11 cellular contexts compared by ENCODE assay signal in genomic region chr6:6657085-6657819, GRCh38.
DNase-seq lines count a peak whose midpoint lies in the region; ATAC-seq and TF ChIP-seq lines count a peak whose summit lies in the region.
"Had no signal": no experiment of that assay in that cellular context is flagged by ENCODE, and none has a peak within 500 bp of the region (broad histone marks: within the 10 kb centered on the region; RNA-seq: fewer than 3 reads in every experiment).

No MANE protein-coding gene starts in this region.

- DNase-seq in activated CD4-positive, alpha-beta T cell treated with anti-CD3 and anti-CD28 coated beads for 48 hours = peak; percentile 33
- no peak for DNase-seq in activated CD4-positive, alpha-beta T cell treated with anti-CD3 and anti-CD28 coated beads for 4 hours
- DNase-seq in Karpas-422 (no peak), neural progenitor cell (ENCODE audit: low spot score) (no peak), SK-N-SH (no peak), 8988T (no peak)
- DNase-seq in activated naive CD8-positive, alpha-beta T cell treated with anti-CD3 and anti-CD28 coated beads, Interleukin-2, amount 50 U/mL, for 24 hours = no peak
- DNase-seq: activated CD4-positive, CD25-positive, alpha-beta regulatory T cell; DMS79; NCI-H2081 treated with DMSO at 0.1 percent for 48 hours had no signal

- TF ChIP-seq CTCF in neural progenitor cell (IDR thresholded peaks at IDR 0.05) (no peak), SK-N-SH (IDR thresholded peaks at IDR 0.05) (no peak)

- TF ChIP-seq EP300 in SK-N-SH (IDR thresholded peaks at IDR 0.05; ENCODE audit: borderline replicate concordance in 1 of 2, low read depth in 1 of 2, low read length in 1 of 2) = no peak

- H2AFZ ChIP-seq in Karpas-422 (ENCODE audit: low read length) (no peak overlapping the region), neural progenitor cell (replicated peaks) (no peak overlapping the region), SK-N-SH (ENCODE audit: low read depth) (no peak overlapping the region)

- TF ChIP-seq RAD21 in SK-N-SH (IDR thresholded peaks at IDR 0.05; ENCODE audit: low read length) = no peak

- no peak overlapping the region for H3K4me3 Mint-ChIP-seq in activated naive CD8-positive, alpha-beta T cell treated with anti-CD3 and anti-CD28 coated beads, Interleukin-2, amount 50 U/mL, for 24 hours
- H3K4me3 Mint-ChIP-seq in neural progenitor cell = no peak overlapping the region

- peak overlapping the region; percentile 88 for H3K27ac Mint-ChIP-seq in activated naive CD8-positive, alpha-beta T cell treated with anti-CD3 and anti-CD28 coated beads, Interleukin-2, amount 50 U/mL, for 24 hours
- peak overlapping the region; percentile 91 for H3K27ac Mint-ChIP-seq in neural progenitor cell

- CTCF ChIA-PET in SK-N-SH (lab: Yijun Ruan, JAX) = no interaction called here

- no peaks in the 10 kb centered on the region for H3F3A ChIP-seq in neural progenitor cell (ENCODE audit: low read depth)
- no peaks in the 10 kb centered on the region for H3F3A ChIP-seq in SK-N-SH (replicated peaks; ENCODE audit: insufficient read depth)

- no peaks in the 10 kb centered on the region for H3K9me3 ChIP-seq in Karpas-422 (ENCODE audit: low read length)
- H3K9me3 ChIP-seq in neural progenitor cell (ENCODE audit: low read depth) = no peaks in the 10 kb centered on the region
- H3K9me3 ChIP-seq in SK-N-SH = no peaks in the 10 kb centered on the region

- H3K9ac ChIP-seq in Karpas-422 (ENCODE audit: low read length) (no peak overlapping the region), neural progenitor cell (no peak overlapping the region), SK-N-SH (no peak overlapping the region)

- peaks cover 75% of the 10 kb centered on the region for H3K4me1 Mint-ChIP-seq in activated naive CD8-positive, alpha-beta T cell treated with anti-CD3 and anti-CD28 coated beads, Interleukin-2, amount 50 U/mL, for 24 hours
- peaks cover 21% of the 10 kb centered on the region for H3K4me1 Mint-ChIP-seq in neural progenitor cell

- H3K27ac ChIP-seq in Karpas-422 (ENCODE audit: low read length) (peak overlapping the region; percentile 91), neural progenitor cell (no peak overlapping the region), SK-N-SH (ENCODE audit: low read depth in 2 of 2, low read length in 1 of 2) (no peak overlapping the region)

- no peaks in the 10 kb centered on the region for H3K27me3 ChIP-seq in Karpas-422 (ENCODE audit: low read length)
- no peaks in the 10 kb centered on the region for H3K27me3 ChIP-seq in neural progenitor cell
- no peaks in the 10 kb centered on the region for H3K27me3 ChIP-seq in SK-N-SH (ENCODE audit: insufficient read depth)

- 49% methylated on average over 8 of the region's 8 CpGs for WGBS in SK-N-SH (ENCODE audit: low lambda C conversion rate)

- peaks cover 8% of the 10 kb centered on the region for H3K36me3 Mint-ChIP-seq in activated naive CD8-positive, alpha-beta T cell treated with anti-CD3 and anti-CD28 coated beads, Interleukin-2, amount 50 U/mL, for 24 hours (ENCODE audit: low read depth)
- H3K36me3 Mint-ChIP-seq in neural progenitor cell = no peaks in the 10 kb centered on the region

- H3K4me1 ChIP-seq in Karpas-422 (ENCODE audit: low read length) (peaks cover 24% of the 10 kb centered on the region), neural progenitor cell (no peaks in the 10 kb centered on the region), SK-N-SH (ENCODE audit: control insufficient read depth in 1 of 2, insufficient read depth in 2 of 2, low read depth in 1 of 2, low read length in 1 of 2) (peaks cover 0 to 9% of the 10 kb centered on the region in 2 experiments; a peak in 1 of 4 replicates)

- H3K9me2 ChIP-seq in Karpas-422 (replicated peaks; ENCODE audit: insufficient read depth, low read length) = no peaks in the 10 kb centered on the region
- no peaks in the 10 kb centered on the region for H3K9me2 ChIP-seq in SK-N-SH

- H3K4me3 ChIP-seq in Karpas-422 (ENCODE audit: low read length) (no peak overlapping the region), neural progenitor cell (no peak overlapping the region), SK-N-SH (ENCODE audit: low read depth in 2 of 2, low read length in 1 of 2) (no peak overlapping the region)

- H3K4me2 ChIP-seq in Karpas-422 (ENCODE audit: low read depth, low read length, poor library complexity, severe bottlenecking) = no peak overlapping the region
- H3K4me2 ChIP-seq in neural progenitor cell = no peak overlapping the region
- no peak overlapping the region for H3K4me2 ChIP-seq in SK-N-SH

- peak; percentile 2 for ATAC-seq in activated naive CD8-positive, alpha-beta T cell treated with anti-CD3 and anti-CD28 coated beads, Interleukin-2, amount 50 U/mL, for 24 hours
- ATAC-seq in GM19463 (IDR thresholded peaks at IDR 0.05; ENCODE audit: unreplicated experiment) = no peak

- POLR2A ChIA-PET in SK-N-SH (lab: Yijun Ruan, JAX) = no interaction called here

- no peaks in the 10 kb centered on the region for H3K27me3 Mint-ChIP-seq in activated naive CD8-positive, alpha-beta T cell treated with anti-CD3 and anti-CD28 coated beads, Interleukin-2, amount 50 U/mL, for 24 hours
- peaks cover 10% of the 10 kb centered on the region for H3K27me3 Mint-ChIP-seq in neural progenitor cell (ENCODE audit: insufficient read depth, low read depth)

- no peaks in the 10 kb centered on the region for H4K20me1 ChIP-seq in Karpas-422 (ENCODE audit: insufficient read depth, low read depth, low read length)
- no peaks in the 10 kb centered on the region for H4K20me1 ChIP-seq in neural progenitor cell (ENCODE audit: low read depth)
- H4K20me1 ChIP-seq in SK-N-SH (ENCODE audit: insufficient read depth) = no peaks in the 10 kb centered on the region

- H3K79me2 ChIP-seq in Karpas-422 (ENCODE audit: low read length) (no peaks in the 10 kb centered on the region), neural progenitor cell (ENCODE audit: low read depth) (no peaks in the 10 kb centered on the region), SK-N-SH (ENCODE audit: insufficient read depth) (no peaks in the 10 kb centered on the region)

- no peaks in the 10 kb centered on the region for H3K36me3 ChIP-seq in Karpas-422 (ENCODE audit: insufficient read depth, low read length)
- no peaks in the 10 kb centered on the region for H3K36me3 ChIP-seq in neural progenitor cell
- H3K36me3 ChIP-seq in SK-N-SH (replicated peaks in 1 of 2; ENCODE audit: control insufficient read depth in 1 of 2, insufficient read depth in 2 of 2, low read length in 1 of 2) = no peaks in the 10 kb centered on the region

- H3K9me3 Mint-ChIP-seq in activated naive CD8-positive, alpha-beta T cell treated with anti-CD3 and anti-CD28 coated beads, Interleukin-2, amount 50 U/mL, for 24 hours = no peaks in the 10 kb centered on the region
- no peaks in the 10 kb centered on the region for H3K9me3 Mint-ChIP-seq in neural progenitor cell

TF ChIP-seq in SK-N-SH, 30 proteins besides CTCF, POLR2A, EP300 and RAD21:
- TF ChIP-seq PBX3 (IDR thresholded peaks at IDR 0.05) (no peak), TCF12 (IDR thresholded peaks at IDR 0.05) (no peak), MXI1 (IDR thresholded peaks at IDR 0.05; ENCODE audit: low read depth, low read length) (no peak), NFIC (IDR thresholded peaks at IDR 0.05; ENCODE audit: borderline replicate concordance) (no peak), POLR2AphosphoS5 (IDR thresholded peaks at IDR 0.05; ENCODE audit: low read depth, low read length) (no peak), MEF2A (IDR thresholded peaks at IDR 0.05; ENCODE audit: borderline replicate concordance, low read depth) (no peak), NRF1 (IDR thresholded peaks at IDR 0.05; ENCODE audit: low read depth, low read length) (no peak), FOSL2 (IDR thresholded peaks at IDR 0.05; ENCODE audit: borderline replicate concordance, low read depth) (no peak), YY1 (IDR thresholded peaks at IDR 0.05; ENCODE audit: low read depth) (no peak), FOXJ3 (CRISPR knock-in tag; IDR thresholded peaks at IDR 0.05) (no peak)
